ENCODE assay signal across 28 cellular contexts in the genomic region with DNA sequence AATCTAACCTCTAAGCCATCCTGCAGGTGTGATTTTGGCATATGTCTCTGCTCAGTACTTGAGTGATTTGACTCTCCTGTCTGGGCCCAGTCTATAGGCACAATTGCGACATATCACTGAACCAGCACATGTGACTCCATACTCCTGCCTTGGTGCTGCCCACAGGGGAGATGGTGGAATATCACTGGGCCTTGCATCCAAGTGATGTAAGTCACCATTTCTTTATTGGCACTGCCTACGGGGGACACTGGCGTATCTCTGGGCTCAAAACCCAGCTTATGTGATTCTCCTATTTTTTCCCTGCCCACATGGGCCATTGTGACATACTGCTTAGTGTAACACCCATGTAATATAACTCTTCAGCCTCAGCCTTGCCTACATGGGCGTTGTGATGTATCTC.
"Had no signal": no experiment of that assay in that cellular context is flagged by ENCODE, and none has a peak within 500 bp of the region (broad histone marks: within the 10 kb centered on the region; RNA-seq: fewer than 3 reads in every experiment).

No MANE protein-coding gene starts in this region.

- H3K27ac ChIP-seq: body of pancreas, brain microvascular endothelial cell, breast epithelium, VCaP had no signal

- H3K4me3 ChIP-seq: body of pancreas, breast epithelium had no signal

- DNase-seq: activated B cell treated with CpG ODN at 0.5 μM for 24 hours; activated CD4-positive, alpha-beta memory T cell treated with anti-CD3 and anti-CD28 coated beads for 36 hours; activated CD4-positive, alpha-beta T cell treated with anti-CD3 and anti-CD28 coated beads for 4 hours; activated CD4-positive, alpha-beta T cell treated with anti-CD3 and anti-CD28 coated beads, Interleukin-2, amount 10 ng/mL, durations not matched to agents 24 days and 14 days; activated CD4-positive, alpha-beta T cell treated with anti-CD3 and anti-CD28 coated beads, Interleukin-2, amount 50 U/mL, for 1 hour; activated CD4-positive, alpha-beta T cell treated with anti-CD3 and anti-CD28 coated beads, Interleukin-2, amount 50 U/mL, for 4 hours; activated CD4-positive, CD25-positive, alpha-beta regulatory T cell treated with anti-CD3 and anti-CD28 coated beads, Interleukin-2, amount 50 U/mL, for 72 hours; activated CD8-positive, alpha-beta memory T cell treated with anti-CD3 and anti-CD28 coated beads, Interleukin-2, amount 50 U/mL, for 4 hours; activated CD8-positive, alpha-beta T cell treated with anti-CD3 and anti-CD28 coated beads for 36 hours; activated effector memory CD4-positive, alpha-beta T cell treated with Interleukin-2 at 50 U/mL for 16 hours; activated gamma-delta T cell; activated naive CD4-positive, alpha-beta T cell treated with anti-CD3 and anti-CD28 coated beads, Interleukin-2, amount 10 ng/mL, durations not matched to agents 7 days and 5 days; activated naive CD4-positive, alpha-beta T cell treated with Interleukin-2 at 50 U/mL for 16 hours; activated naive CD8-positive, alpha-beta T cell treated with anti-CD3 and anti-CD28 coated beads, Interleukin-2, amount 10 ng/mL, durations not matched to agents 7 days and 5 days; activated naive CD8-positive, alpha-beta T cell treated with anti-CD3 and anti-CD28 coated beads, Interleukin-2, amount 50 U/mL, for 24 hours; activated T-cell treated with anti-CD3 and anti-CD28 coated beads for 4 hours; activated T-cell treated with anti-CD3 and anti-CD28 coated beads, Interleukin-2, amount 50 U/mL, for 1 hour; activated T-cell treated with anti-CD3 and anti-CD28 coated beads, Interleukin-2, amount 50 U/mL, for 4 hours; activated T-cell treated with anti-CD3 and anti-CD28 coated beads, Interleukin-2, amount 50 U/mL, for 72 hours; amniotic stem cell; aorta; body of pancreas; brain microvascular endothelial cell; T-cell; T-helper 17 cell; T1000 had no signal

- H3K9me3 ChIP-seq: body of pancreas, breast epithelium had no signal

- H3K27me3 ChIP-seq: body of pancreas, brain microvascular endothelial cell, breast epithelium had no signal

- H3K4me1 ChIP-seq: body of pancreas, breast epithelium had no signal

- H3K36me3 ChIP-seq: brain microvascular endothelial cell, breast epithelium had no signal
